Comparison of ENCODE assay signal across 18 cellular contexts in the genomic region with DNA sequence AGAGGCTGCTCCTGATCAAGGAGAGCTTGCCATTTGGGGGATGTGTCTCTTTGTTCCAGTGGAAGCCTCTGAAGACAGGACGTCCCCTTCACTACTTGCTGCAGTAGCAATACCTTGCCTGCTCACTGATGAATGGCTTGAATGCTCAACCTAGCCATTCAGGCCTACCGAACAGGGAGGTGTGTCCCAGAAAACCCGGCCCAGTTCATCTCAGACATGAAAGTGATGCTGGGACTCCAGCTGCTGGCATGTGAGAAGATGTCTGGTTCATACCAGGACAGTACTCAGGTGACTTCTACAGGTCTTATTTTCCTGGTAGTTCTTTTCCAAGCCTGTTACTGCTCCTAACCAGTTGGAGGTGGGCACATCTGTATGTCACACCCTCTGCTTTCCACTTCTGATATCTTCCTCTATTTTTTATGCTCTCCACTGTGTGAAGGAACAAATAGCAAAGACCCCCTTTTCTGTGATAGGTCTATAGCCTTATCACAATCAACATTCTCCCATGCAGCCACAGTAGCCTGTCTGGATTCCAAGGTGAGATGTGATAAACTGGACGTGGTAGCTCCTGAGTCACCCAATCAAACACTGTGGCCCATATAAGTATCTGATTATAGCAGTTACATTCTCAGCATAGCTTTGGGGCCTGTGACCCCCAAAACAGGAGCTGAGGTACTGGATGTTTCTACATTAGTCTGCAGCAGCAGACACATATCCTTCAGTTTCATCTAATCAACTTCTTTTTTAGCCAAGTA.
DNase-seq lines count a peak whose midpoint lies in the region; ATAC-seq and TF ChIP-seq lines count a peak whose summit lies in the region.
"Had no signal": no experiment of that assay in that cellular context is flagged by ENCODE, and none has a peak within 500 bp of the region (broad histone marks: within the 10 kb centered on the region; RNA-seq: fewer than 3 reads in every experiment).

No MANE protein-coding gene starts in this region.

- no peak overlapping the region for H3K4me3 ChIP-seq in OCI-LY3 (ENCODE audit: low read length)
- H3K4me3 ChIP-seq in mesendoderm (ENCODE audit: low read length) = no peak overlapping the region
- no peak overlapping the region for H3K4me3 ChIP-seq in neural progenitor cell
- H3K4me3 ChIP-seq: A549; BLaER1 treated with 17β-estradiol and CSF1 and Interleukin-3, amounts not matched to agents 10 nM and 100 nM had no signal

- peak overlapping the region; percentile 50 for H3K4me3 Mint-ChIP-seq in neural progenitor cell
- no peak overlapping the region for H3K4me3 Mint-ChIP-seq in stimulated activated memory B cell treated with anti-CD40 and anti-IgM and Interleukin-4, amounts not matched to agents 10 μg/mL and 1 μg/mL and 100 μg/mL, for 72 hours
- H3K4me3 Mint-ChIP-seq: B cell; CD4-positive, alpha-beta T cell; CD8-positive, alpha-beta T cell had no signal

- H3K9me3 ChIP-seq in OCI-LY3 (ENCODE audit: insufficient read depth, low read length) (no peaks in the 10 kb centered on the region), neural progenitor cell (ENCODE audit: low read depth) (no peaks in the 10 kb centered on the region)
- H3K9me3 ChIP-seq: A549; BLaER1 treated with 17β-estradiol and CSF1 and Interleukin-3, amounts not matched to agents 10 nM and 100 nM; Caco-2 had no signal

- H4K20me1 ChIP-seq in OCI-LY3 (ENCODE audit: insufficient read depth, low read length) (no peaks in the 10 kb centered on the region), neural progenitor cell (ENCODE audit: low read depth) (no peaks in the 10 kb centered on the region)
- H4K20me1 ChIP-seq: BLaER1 treated with 17β-estradiol and CSF1 and Interleukin-3, amounts not matched to agents 10 nM and 100 nM had no signal

- H3K27me3 ChIP-seq in OCI-LY3 (ENCODE audit: low read depth, low read length) = no peaks in the 10 kb centered on the region
- H3K27me3 ChIP-seq in mesendoderm (ENCODE audit: insufficient read depth, low read length, poor library complexity) = no peaks in the 10 kb centered on the region
- H3K27me3 ChIP-seq in neural progenitor cell = no peaks in the 10 kb centered on the region
- H3K27me3 ChIP-seq: BLaER1 treated with 17β-estradiol and CSF1 and Interleukin-3, amounts not matched to agents 10 nM and 100 nM had no signal

- no peak overlapping the region for H2AK5ac ChIP-seq in mesendoderm (ENCODE audit: low read length)

- no peak overlapping the region for H2BK5ac ChIP-seq in mesendoderm (ENCODE audit: low read length)

- peaks cover 21% of the 10 kb centered on the region for H3K4me1 ChIP-seq in OCI-LY3 (ENCODE audit: low read length)
- H3K4me1 ChIP-seq in mesendoderm (ENCODE audit: control insufficient read depth, low read depth, low read length) = no peaks in the 10 kb centered on the region
- no peaks in the 10 kb centered on the region for H3K4me1 ChIP-seq in neural progenitor cell
- H3K4me1 ChIP-seq: A549; BLaER1 treated with 17β-estradiol and CSF1 and Interleukin-3, amounts not matched to agents 10 nM and 100 nM; Caco-2 had no signal

- no peak overlapping the region for H3K27ac Mint-ChIP-seq in neural progenitor cell
- H3K27ac Mint-ChIP-seq in stimulated activated memory B cell treated with anti-CD40 and anti-IgM and Interleukin-4, amounts not matched to agents 10 μg/mL and 1 μg/mL and 100 μg/mL, for 72 hours = no peak overlapping the region
- H3K27ac Mint-ChIP-seq: B cell; CD4-positive, alpha-beta T cell; CD8-positive, alpha-beta T cell had no signal

- no peak for TF ChIP-seq CTCF in OCI-LY3 (IDR thresholded peaks at IDR 0.05; ENCODE audit: low read depth, low read length)
- no peak for TF ChIP-seq CTCF in neural progenitor cell (IDR thresholded peaks at IDR 0.05)

- H3K9me3 Mint-ChIP-seq in neural progenitor cell = no peaks in the 10 kb centered on the region
- peaks cover 2% of the 10 kb centered on the region for H3K9me3 Mint-ChIP-seq in stimulated activated memory B cell treated with anti-CD40 and anti-IgM and Interleukin-4, amounts not matched to agents 10 μg/mL and 1 μg/mL and 100 μg/mL, for 72 hours
- H3K9me3 Mint-ChIP-seq: CD4-positive, alpha-beta T cell; CD8-positive, alpha-beta T cell had no signal

- no peak overlapping the region for H3K18ac ChIP-seq in mesendoderm (ENCODE audit: low read length)

- H3K4me1 Mint-ChIP-seq in neural progenitor cell = peaks cover 19% of the 10 kb centered on the region
- H3K4me1 Mint-ChIP-seq in stimulated activated memory B cell treated with anti-CD40 and anti-IgM and Interleukin-4, amounts not matched to agents 10 μg/mL and 1 μg/mL and 100 μg/mL, for 72 hours = no peaks in the 10 kb centered on the region
- H3K4me1 Mint-ChIP-seq: B cell had no signal

- no peak overlapping the region for H3K23ac ChIP-seq in mesendoderm (ENCODE audit: low read length)

- no peak overlapping the region for H3K9ac ChIP-seq in OCI-LY3 (ENCODE audit: low read length)
- H3K9ac ChIP-seq in mesendoderm (ENCODE audit: low read length) = no peak overlapping the region
- H3K9ac ChIP-seq in neural progenitor cell = no peak overlapping the region
- H3K9ac ChIP-seq: BLaER1 treated with 17β-estradiol and CSF1 and Interleukin-3, amounts not matched to agents 10 nM and 100 nM had no signal

- H2BK120ac ChIP-seq in mesendoderm (ENCODE audit: low read depth, low read length) = no peak overlapping the region

- H3K36me3 ChIP-seq in OCI-LY3 (replicated peaks; ENCODE audit: low read depth, low read length) (no peaks in the 10 kb centered on the region), mesendoderm (ENCODE audit: control insufficient read depth, insufficient read depth, low read length) (no peaks in the 10 kb centered on the region), neural progenitor cell (no peaks in the 10 kb centered on the region)
- H3K36me3 ChIP-seq: BLaER1 treated with 17β-estradiol and CSF1 and Interleukin-3, amounts not matched to agents 10 nM and 100 nM had no signal

- H4K8ac ChIP-seq in mesendoderm (ENCODE audit: low read depth, low read length) = no peak overlapping the region

- DNase-seq in mesendoderm = peak; percentile 21
- DNase-seq in neural progenitor cell (ENCODE audit: low spot score) = no peak
- DNase-seq in NCI-H526 (lab: John Stamatoyannopoulos, UW) = no peak
- DNase-seq: AML-193; Caco-2; Calu3; CD4-positive, alpha-beta T cell; CD8-positive, alpha-beta T cell; DMS79 treated with DMSO at 0.1 percent for 48 hours; GF-D8 had no signal

- H3K4me2 ChIP-seq in OCI-LY3 (ENCODE audit: low read length) (peak overlapping the region; percentile 18; the same call in 1 of the 2 replicates), mesendoderm (ENCODE audit: low read length) (no peak overlapping the region), neural progenitor cell (no peak overlapping the region)
- H3K4me2 ChIP-seq: A549; BLaER1 treated with 17β-estradiol and CSF1 and Interleukin-3, amounts not matched to agents 10 nM and 100 nM had no signal

- H4K5ac ChIP-seq in mesendoderm (ENCODE audit: low read length) = no peak overlapping the region

- no peaks in the 10 kb centered on the region for H3K79me2 ChIP-seq in OCI-LY3 (ENCODE audit: low read length)
- no peaks in the 10 kb centered on the region for H3K79me2 ChIP-seq in mesendoderm (ENCODE audit: control insufficient read depth, insufficient read depth, low read length)
- no peaks in the 10 kb centered on the region for H3K79me2 ChIP-seq in neural progenitor cell (ENCODE audit: low read depth)

- H3K79me1 ChIP-seq in mesendoderm (ENCODE audit: low read length) = no peaks in the 10 kb centered on the region

- H2AFZ ChIP-seq in OCI-LY3 (ENCODE audit: low read depth, low read length) (0 out of 2 replicates have a peak overlapping the region, but pooled peaks have one; percentile 23), neural progenitor cell (replicated peaks) (no peak overlapping the region)

- no peak overlapping the region for H2BK15ac ChIP-seq in mesendoderm (replicated peaks; ENCODE audit: low read depth)

- H3F3A ChIP-seq in neural progenitor cell (ENCODE audit: low read depth) = no peaks in the 10 kb centered on the region

- WGBS in mesendoderm (ENCODE audit: extremely low coverage, insufficient coverage, low lambda C conversion rate) = no CpG with 5 or more reads among the region's 4 CpGs

- H3K36me3 Mint-ChIP-seq in neural progenitor cell = no peaks in the 10 kb centered on the region
- H3K36me3 Mint-ChIP-seq in stimulated activated memory B cell treated with anti-CD40 and anti-IgM and Interleukin-4, amounts not matched to agents 10 μg/mL and 1 μg/mL and 100 μg/mL, for 72 hours = no peaks in the 10 kb centered on the region
- H3K36me3 Mint-ChIP-seq: CD8-positive, alpha-beta T cell had no signal

- no peak for ATAC-seq in stimulated activated memory B cell treated with anti-CD40 and anti-IgM and Interleukin-4, amounts not matched to agents 10 μg/mL and 1 μg/mL and 100 μg/mL, for 72 hours
- ATAC-seq in GM21390 (IDR thresholded peaks at IDR 0.05; ENCODE audit: unreplicated experiment) = no peak
- ATAC-seq: A549; CD8-positive, alpha-beta T cell had no signal

- H3K56ac ChIP-seq in mesendoderm (ENCODE audit: low read length) = no peak overlapping the region

- H3K4ac ChIP-seq in mesendoderm (ENCODE audit: low read depth, low read length) = no peak overlapping the region

- peaks cover 4% of the 10 kb centered on the region for H3K27me3 Mint-ChIP-seq in neural progenitor cell (ENCODE audit: insufficient read depth, low read depth)
- no peaks in the 10 kb centered on the region for H3K27me3 Mint-ChIP-seq in stimulated activated memory B cell treated with anti-CD40 and anti-IgM and Interleukin-4, amounts not matched to agents 10 μg/mL and 1 μg/mL and 100 μg/mL, for 72 hours

- H3K27ac ChIP-seq in OCI-LY3 (ENCODE audit: low read length) (no peak overlapping the region), mesendoderm (ENCODE audit: low read depth, low read length) (no peak overlapping the region), neural progenitor cell (no peak overlapping the region)
- H3K27ac ChIP-seq: 22Rv1; A549; BLaER1 treated with 17β-estradiol and CSF1 and Interleukin-3, amounts not matched to agents 10 nM and 100 nM; C4-2B had no signal
